Comparison of ENCODE assay signal across 13 cellular contexts in the genomic region with DNA sequence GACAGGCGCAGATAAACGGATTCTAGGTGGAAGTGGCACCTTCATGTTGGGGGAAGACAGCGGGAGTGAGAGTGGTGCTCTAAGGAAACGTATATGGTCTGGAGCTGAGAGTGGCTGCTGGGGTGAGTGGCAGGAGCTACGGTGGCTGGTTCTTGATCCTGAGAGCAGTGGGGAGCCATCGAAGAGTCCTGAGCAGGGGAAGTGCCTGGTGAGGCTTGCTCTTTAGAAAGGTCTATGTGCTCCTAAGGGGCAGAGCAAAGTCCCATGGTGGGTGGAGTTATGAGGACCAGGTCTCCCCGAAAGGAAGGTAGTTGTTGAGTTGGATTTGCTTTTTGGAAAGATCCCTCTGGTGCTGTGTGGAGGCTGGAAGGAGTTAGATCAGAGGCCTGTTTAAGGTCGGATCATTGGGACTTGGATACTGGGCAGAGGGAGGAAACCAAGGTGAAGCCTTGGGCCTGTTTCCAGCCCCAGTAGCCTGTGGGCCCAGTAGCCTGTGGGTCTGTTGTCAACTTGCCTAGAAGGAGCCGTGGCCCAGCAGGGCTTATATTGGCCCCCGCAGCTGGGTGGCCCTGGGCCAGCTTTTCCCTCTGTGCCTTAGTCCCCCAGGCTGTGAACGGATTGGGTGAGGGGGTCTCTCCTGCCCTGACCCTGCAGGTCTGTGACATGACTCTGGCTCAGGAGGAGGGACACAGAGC. TPM values are rescaled to one million over a fixed set of nuclear protein-coding genes. Genes with fewer than 3 reads are reported as not detected.
DNase-seq lines count a peak whose midpoint lies in the region; ATAC-seq and TF ChIP-seq lines count a peak whose summit lies in the region.
"Had no signal": no experiment of that assay in that cellular context is flagged by ENCODE, and none has a peak within 500 bp of the region (broad histone marks: within the 10 kb centered on the region; RNA-seq: fewer than 3 reads in every experiment).

No MANE protein-coding gene starts in this region.

- peaks cover 44% of the 10 kb centered on the region for H3K4me1 Mint-ChIP-seq in GM23338
- no peaks in the 10 kb centered on the region for H3K4me1 Mint-ChIP-seq in activated CD4-positive, alpha-beta memory T cell treated with anti-CD3 and anti-CD28 coated beads for 36 hours (ENCODE audit: low read depth)
- H3K4me1 Mint-ChIP-seq: activated CD4-positive, alpha-beta T cell treated with anti-CD3 and anti-CD28 coated beads for 36 hours had no signal

- no peak overlapping the region for H3K4me2 ChIP-seq in GM23338
- H3K4me2 ChIP-seq in skeletal muscle satellite cell (ENCODE audit: low read length) = no peak overlapping the region
- no peak overlapping the region for H3K4me2 ChIP-seq in PC-9
- H3K4me2 ChIP-seq: smooth muscle cell had no signal

- H3K27me3 ChIP-seq in GM23338 (ENCODE audit: insufficient read depth) (no peaks in the 10 kb centered on the region), lower lobe of right lung (ENCODE audit: low read depth) (no peaks in the 10 kb centered on the region), skeletal muscle satellite cell (ENCODE audit: control insufficient read depth, insufficient read depth, low read length) (peaks cover 8% of the 10 kb centered on the region), PC-9 (ENCODE audit: insufficient read depth, low read depth) (no peaks in the 10 kb centered on the region)

- POLR2A ChIA-PET in PC-9 (lab: Charles Lee; ENCODE audit: unreplicated experiment) = interaction anchor here (0.6 to 0.7 kb wide), 2 partner anchors 33 to 601 kb away, joined by 3 read pairs; no protein-coding TSS in a partner anchor
- POLR2A ChIA-PET in activated CD4-positive, alpha-beta memory T cell treated with anti-CD3 and anti-CD28 coated beads for 36 hours (lab: Charles Lee) = no interaction called here

- H3K79me2 ChIP-seq in GM23338 (replicated peaks; ENCODE audit: insufficient read depth) (no peaks in the 10 kb centered on the region), PC-9 (ENCODE audit: low read depth) (no peaks in the 10 kb centered on the region)

- H3K9me3 Mint-ChIP-seq in GM23338 = no peaks in the 10 kb centered on the region
- H3K9me3 Mint-ChIP-seq in activated CD4-positive, alpha-beta memory T cell treated with anti-CD3 and anti-CD28 coated beads for 36 hours = no peaks in the 10 kb centered on the region

- H3K9me3 ChIP-seq in lower lobe of right lung = no peaks in the 10 kb centered on the region
- H3K9me3 ChIP-seq in skeletal muscle satellite cell (replicated peaks; ENCODE audit: low read length) = no peaks in the 10 kb centered on the region
- H3K9me3 ChIP-seq in PC-9 (ENCODE audit: insufficient read depth, low read depth) = no peaks in the 10 kb centered on the region

- BruUV-seq in PC-9 (replicated peaks; lab: Mats Ljungman, UMichigan) = no TSS peak

- H3K27ac ChIP-seq in GM23338 (ENCODE audit: low read depth) (no peak overlapping the region), caudate nucleus (ENCODE audit: low read depth, low read length) (peak overlapping the region; percentile 90), lower lobe of right lung (peak overlapping the region; percentile 74), PC-9 (no peak overlapping the region)

- no peak overlapping the region for H3K4me3 Mint-ChIP-seq in GM23338
- no peak overlapping the region for H3K4me3 Mint-ChIP-seq in activated CD4-positive, alpha-beta memory T cell treated with anti-CD3 and anti-CD28 coated beads for 36 hours
- H3K4me3 Mint-ChIP-seq: activated CD4-positive, alpha-beta T cell treated with anti-CD3 and anti-CD28 coated beads for 36 hours had no signal

- intact Hi-C loops in lower lobe of right lung (cut with DNase I) = no loop called here
- intact Hi-C loops in PC-9 (cut with micrococcal nuclease; ENCODE audit: unreplicated experiment) = loop anchor here (1.0 kb wide), 1 partner anchor 39 kb away; no protein-coding TSS in a partner anchor
- intact Hi-C loops in activated CD4-positive, alpha-beta memory T cell treated with anti-CD3 and anti-CD28 coated beads for 36 hours (cut with micrococcal nuclease) = no loop called here

- no peak overlapping the region for H3K4me3 ChIP-seq in GM23338
- no peak overlapping the region for H3K4me3 ChIP-seq in lower lobe of right lung
- H3K4me3 ChIP-seq in skeletal muscle satellite cell (ENCODE audit: low read length) = no peak overlapping the region
- H3K4me3 ChIP-seq in PC-9 = no peak overlapping the region
- H3K4me3 ChIP-seq: smooth muscle cell had no signal

- H3K27ac Mint-ChIP-seq in GM23338 = peak overlapping the region; percentile 71
- H3K27ac Mint-ChIP-seq in activated CD4-positive, alpha-beta memory T cell treated with anti-CD3 and anti-CD28 coated beads for 36 hours = no peak overlapping the region
- H3K27ac Mint-ChIP-seq: activated CD4-positive, alpha-beta T cell treated with anti-CD3 and anti-CD28 coated beads for 36 hours had no signal

- H3K36me3 ChIP-seq in GM23338 (ENCODE audit: insufficient read depth) = no peaks in the 10 kb centered on the region
- H3K36me3 ChIP-seq in lower lobe of right lung = no peaks in the 10 kb centered on the region
- no peaks in the 10 kb centered on the region for H3K36me3 ChIP-seq in skeletal muscle satellite cell (ENCODE audit: insufficient read depth, low read length)
- no peaks in the 10 kb centered on the region for H3K36me3 ChIP-seq in PC-9 (ENCODE audit: low read depth)

- H3K9me2 ChIP-seq in GM23338 (ENCODE audit: insufficient read depth) (no peaks in the 10 kb centered on the region), PC-9 (ENCODE audit: insufficient read depth) (no peaks in the 10 kb centered on the region)

- CTCF ChIA-PET in PC-9 (lab: Charles Lee) = interaction anchor here (0.6 kb wide), 2 partner anchors 220 to 470 kb away, joined by 3 read pairs; a partner anchor contains a TSS
- CTCF ChIA-PET in activated CD4-positive, alpha-beta memory T cell treated with anti-CD3 and anti-CD28 coated beads for 36 hours (lab: Charles Lee) = no interaction called here

- H4K20me1 ChIP-seq in GM23338 (replicated peaks; ENCODE audit: insufficient read depth) = no peaks in the 10 kb centered on the region
- no peaks in the 10 kb centered on the region for H4K20me1 ChIP-seq in PC-9 (ENCODE audit: insufficient read depth)

- no peak for DNase-seq in GM23338 (ENCODE audit: low spot score)
- peak in 1 of 61 donors; percentile 59 for DNase-seq in caudate nucleus (lab: John Stamatoyannopoulos, UW)
- no peak for DNase-seq in lower lobe of right lung
- DNase-seq in T-helper 1 cell = no peak
- no peak for DNase-seq in PC-9
- DNase-seq in Kasumi-1 (lab: John Stamatoyannopoulos, UW) = no peak
- no peak for DNase-seq in activated CD4-positive, alpha-beta memory T cell treated with anti-CD3 and anti-CD28 coated beads for 36 hours
- DNase-seq: activated CD4-positive, alpha-beta T cell treated with anti-CD3 and anti-CD28 coated beads for 36 hours; MM.1S had no signal

- no peak for ATAC-seq in GM23338
- ATAC-seq in lower lobe of right lung = no peak
- ATAC-seq: activated CD4-positive, alpha-beta T cell treated with anti-CD3 and anti-CD28 coated beads for 36 hours had no signal

- H3K4me1 ChIP-seq in GM23338 (ENCODE audit: insufficient read depth) = no peaks in the 10 kb centered on the region; the same call in 1 of the 2 replicates
- peaks cover 5% of the 10 kb centered on the region for H3K4me1 ChIP-seq in lower lobe of right lung
- peaks cover 11% of the 10 kb centered on the region for H3K4me1 ChIP-seq in skeletal muscle satellite cell (ENCODE audit: control insufficient read depth, insufficient read depth, low read length)
- H3K4me1 ChIP-seq in PC-9 (replicated peaks; ENCODE audit: insufficient read depth) = no peaks in the 10 kb centered on the region

- peaks cover 20% of the 10 kb centered on the region for H3K27me3 Mint-ChIP-seq in GM23338 (ENCODE audit: insufficient read depth, low read depth, poor library complexity)
- no peaks in the 10 kb centered on the region for H3K27me3 Mint-ChIP-seq in activated CD4-positive, alpha-beta memory T cell treated with anti-CD3 and anti-CD28 coated beads for 36 hours
- H3K27me3 Mint-ChIP-seq: activated CD4-positive, alpha-beta T cell treated with anti-CD3 and anti-CD28 coated beads for 36 hours had no signal

- no peaks in the 10 kb centered on the region; the same call in 2 of the 3 replicates for H3K36me3 Mint-ChIP-seq in GM23338 (ENCODE audit: low read depth)
- H3K36me3 Mint-ChIP-seq in activated CD4-positive, alpha-beta memory T cell treated with anti-CD3 and anti-CD28 coated beads for 36 hours = no peaks in the 10 kb centered on the region

- H3K9ac ChIP-seq in skeletal muscle satellite cell (ENCODE audit: low read depth, low read length) = peak overlapping the region; percentile 42

- H3F3A ChIP-seq in GM23338 (replicated peaks; ENCODE audit: low read depth) = no peaks in the 10 kb centered on the region
- no peaks in the 10 kb centered on the region for H3F3A ChIP-seq in PC-9 (ENCODE audit: insufficient read depth, low read depth)

- H2AFZ ChIP-seq in GM23338 (no peak overlapping the region), PC-9 (no peak overlapping the region)

- TF ChIP-seq CTCF in GM23338 (conservative IDR thresholded peaks at IDR 0.05; ENCODE audit: low read depth in 2 of 2) (no peak), lower lobe of right lung (IDR thresholded peaks at IDR 0.05) (no peak), PC-9 (conservative IDR thresholded peaks at IDR 0.05) (no peak)

TF ChIP-seq in GM23338, 12 proteins besides CTCF, POLR2A, EP300 and RAD21 (continues in another document):
- TF ChIP-seq NANOG (IDR thresholded peaks at IDR 0.05; ENCODE audit: borderline replicate concordance) = no peak
- no peak for TF ChIP-seq JUNB (IDR thresholded peaks at IDR 0.05; ENCODE audit: unreplicated experiment)

RNA-seq across cellular contexts. Expression of a gene that starts 33.0 kb away (rescaled TPM):
- total RNA-seq in GM23338 (2014; rRNA removed; shearing (Covaris generic)) = 2.7 and 3.7 TPM in 2 replicates
- 1.6 and 2.0 TPM in 2 replicates for polyA plus RNA-seq in GM23338 (2016; fragmentation: Nextera tagmentation; extraction: Ambion mirVana)
- total RNA-seq in lower lobe of right lung (5.0 TPM), PC-9 (2021) (24.9 and 25.7 TPM in 2 replicates)
- 1.0 and 3.5 TPM in 2 replicates for total RNA-seq in skeletal muscle satellite cell (2012; rRNA removed)
- 1 to 10 TPM in 1 of 2 experiments, under 1 TPM in 1; 0.99 to 1.1 TPM for total RNA-seq in activated CD4-positive, alpha-beta memory T cell treated with anti-CD3 and anti-CD28 coated beads for 36 hours
- total RNA-seq: OCI-LY7 had no signal

RNA-seq across cellular contexts. Expression of a gene that starts 42.3 kb away (rescaled TPM):
- total RNA-seq in GM23338 (2014; rRNA removed; shearing (Covaris generic)) = 0.10 TPM in 1 of 2 replicates, not detected in the other
- not detected in 2 replicates for polyA plus RNA-seq in GM23338 (2016; fragmentation: Nextera tagmentation; extraction: Ambion mirVana)
- total RNA-seq in lower lobe of right lung (not detected), PC-9 (2021) (not detected in 2 replicates)
- not detected in 2 replicates for total RNA-seq in skeletal muscle satellite cell (2012; rRNA removed)
- not detected for total RNA-seq in activated CD4-positive, alpha-beta memory T cell treated with anti-CD3 and anti-CD28 coated beads for 36 hours
- total RNA-seq: activated CD4-positive, alpha-beta T cell treated with anti-CD3 and anti-CD28 coated beads for 36 hours; endothelial cell of umbilical vein; OCI-LY7; smooth muscle cell had no signal
- polyA plus RNA-seq: endothelial cell of umbilical vein, smooth muscle cell had no signal

Comparison
In these comparisons a context has a peak if more than half of its experiments do, and no peak if none do; other contexts are left out.
1. H3K27ac ChIP-seq: peak in caudate nucleus (single experiment) and lower lobe of right lung (single experiment); none in GM23338 (single experiment) and PC-9 (single experiment).